ENCODE assay signal across 17 cellular contexts in the genomic region with DNA sequence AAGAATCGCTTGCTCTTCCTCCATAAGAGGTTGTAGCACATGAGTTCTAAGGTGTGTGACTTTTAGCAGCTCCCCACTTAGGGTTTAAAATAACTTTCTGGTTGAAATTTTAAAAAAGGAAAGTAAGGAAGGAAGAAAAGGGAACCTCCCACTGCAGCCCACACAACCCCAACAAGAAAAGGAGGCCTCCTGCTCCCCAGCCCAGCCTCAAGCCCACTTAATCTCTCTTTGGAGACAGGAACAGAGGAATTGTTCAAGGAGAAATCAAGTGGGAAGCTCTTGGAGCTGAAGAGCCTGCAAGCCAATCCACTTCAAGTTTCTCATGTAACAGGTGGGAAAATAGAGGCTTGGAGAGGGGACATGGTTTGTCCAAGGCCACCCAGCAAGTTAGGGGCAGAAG.
"Had no signal": no experiment of that assay in that cellular context is flagged by ENCODE, and none has a peak within 500 bp of the region (broad histone marks: within the 10 kb centered on the region; RNA-seq: fewer than 3 reads in every experiment).

No MANE protein-coding gene starts in this region.

- H3K36me3 Mint-ChIP-seq: immature natural killer cell, natural killer cell had no signal

- H3K4me3 ChIP-seq: ascending aorta, dorsolateral prefrontal cortex, gastrocnemius medialis, heart left ventricle, tibial nerve, uterus had no signal

- H3K27ac ChIP-seq: ascending aorta, dorsolateral prefrontal cortex, heart left ventricle, tibial nerve, uterus had no signal

- H3K27ac Mint-ChIP-seq: activated naive CD4-positive, alpha-beta T cell treated with anti-CD3 and anti-CD28 coated beads for 36 hours; activated naive CD8-positive, alpha-beta T cell treated with anti-CD3 and anti-CD28 coated beads, Interleukin-2, amount 50 U/mL, for 24 hours; activated T-helper 2 cell treated with anti-CD3 and anti-CD28 coated beads, Interferon-gamma antibody, Interleukin-2, Interleukin-4, amounts not matched to agents 10 μg/mL and 5 μg/mL and 100 μg/mL, durations not matched to agents 14 hours and 24 hours and 36 hours; immature natural killer cell; natural killer cell had no signal

- H3K9me3 ChIP-seq: ascending aorta, gastrocnemius medialis, heart left ventricle, tibial nerve, uterus had no signal

- H3K27me3 Mint-ChIP-seq: activated naive CD8-positive, alpha-beta T cell treated with anti-CD3 and anti-CD28 coated beads, Interleukin-2, amount 50 U/mL, for 24 hours had no signal

- H3K9me3 Mint-ChIP-seq: activated naive CD4-positive, alpha-beta T cell treated with anti-CD3 and anti-CD28 coated beads for 36 hours; activated naive CD8-positive, alpha-beta T cell treated with anti-CD3 and anti-CD28 coated beads, Interleukin-2, amount 50 U/mL, for 24 hours; activated T-helper 2 cell treated with anti-CD3 and anti-CD28 coated beads, Interferon-gamma antibody, Interleukin-2, Interleukin-4, amounts not matched to agents 10 μg/mL and 5 μg/mL and 100 μg/mL, durations not matched to agents 14 hours and 24 hours and 36 hours; immature natural killer cell; natural killer cell had no signal

- DNase-seq: activated CD4-positive, alpha-beta T cell treated with anti-CD3 and anti-CD28 coated beads for 1 hour; activated CD4-positive, alpha-beta T cell treated with anti-CD3 and anti-CD28 coated beads, Interleukin-2, amount 50 U/mL, for 4 hours; activated naive CD4-positive, alpha-beta T cell treated with anti-CD3 and anti-CD28 coated beads for 36 hours; activated naive CD8-positive, alpha-beta T cell treated with anti-CD3 and anti-CD28 coated beads, Interleukin-2, amount 50 U/mL, for 24 hours; dorsolateral prefrontal cortex; erythroblast; gastrocnemius medialis; heart left ventricle; immature natural killer cell; mesenchymal stem cell; natural killer cell; nucleus accumbens; stimulated activated naive CD4-positive, alpha-beta T cell; uterus had no signal

- ATAC-seq: activated naive CD8-positive, alpha-beta T cell treated with anti-CD3 and anti-CD28 coated beads, Interleukin-2, amount 50 U/mL, for 24 hours; gastrocnemius medialis; heart left ventricle; natural killer cell had no signal

- H3K4me1 ChIP-seq: ascending aorta, uterus had no signal

- H3K4me3 Mint-ChIP-seq: activated naive CD4-positive, alpha-beta T cell treated with anti-CD3 and anti-CD28 coated beads for 36 hours; activated naive CD8-positive, alpha-beta T cell treated with anti-CD3 and anti-CD28 coated beads, Interleukin-2, amount 50 U/mL, for 24 hours; immature natural killer cell; natural killer cell had no signal

- H3K36me3 ChIP-seq: ascending aorta, gastrocnemius medialis, heart left ventricle, tibial nerve, uterus had no signal

- H3K27me3 ChIP-seq: ascending aorta, dorsolateral prefrontal cortex, gastrocnemius medialis, uterus had no signal
